Comparison of ENCODE assay signal across 30 cellular contexts in genomic region chr10:66565999-66566398, GRCh38.
"Had no signal": no experiment of that assay in that cellular context is flagged by ENCODE, and none has a peak within 500 bp of the region (broad histone marks: within the 10 kb centered on the region; RNA-seq: fewer than 3 reads in every experiment).

No MANE protein-coding gene starts in this region.

- H3K27ac ChIP-seq: ascending aorta, breast epithelium, cardiac muscle cell, coronary artery, dorsolateral prefrontal cortex, esophagus muscularis mucosa, foreskin keratinocyte, gastrocnemius medialis had no signal

- ATAC-seq: activated CD4-positive, alpha-beta T cell treated with anti-CD3 and anti-CD28 coated beads for 36 hours; activated CD8-positive, alpha-beta memory T cell treated with anti-CD3 and anti-CD28 coated beads, Interleukin-2, amount 10 ng/mL, durations not matched to agents 7 days and 5 days; activated CD8-positive, alpha-beta T cell treated with anti-CD3 and anti-CD28 coated beads, Interleukin-2, amount 10 ng/mL, durations not matched to agents 7 days and 5 days; activated naive CD4-positive, alpha-beta T cell treated with anti-CD3 and anti-CD28 coated beads, Interleukin-2, amount 50 U/mL, for 72 hours; activated T-cell treated with anti-CD3 and anti-CD28 coated beads, Interleukin-2, amount 50 U/mL, for 72 hours; foreskin keratinocyte; gastrocnemius medialis had no signal

- DNase-seq: activated CD4-positive, alpha-beta memory T cell treated with anti-CD3 and anti-CD28 coated beads for 36 hours; activated CD4-positive, alpha-beta T cell treated with anti-CD3 and anti-CD28 coated beads for 36 hours; activated CD4-positive, alpha-beta T cell treated with anti-CD3 and anti-CD28 coated beads, Interleukin-2, amount 10 ng/mL, durations not matched to agents 24 days and 14 days; activated CD4-positive, CD25-positive, alpha-beta regulatory T cell; activated CD4-positive, CD25-positive, alpha-beta regulatory T cell treated with anti-CD3 and anti-CD28 coated beads, Interleukin-2, amount 50 U/mL, for 72 hours; activated CD8-positive, alpha-beta memory T cell treated with anti-CD3 and anti-CD28 coated beads, Interleukin-2, amount 10 ng/mL, durations not matched to agents 7 days and 5 days; activated CD8-positive, alpha-beta memory T cell treated with anti-CD3 and anti-CD28 coated beads, Interleukin-2, amount 50 U/mL, for 4 hours; activated CD8-positive, alpha-beta T cell treated with anti-CD3 and anti-CD28 coated beads, Interleukin-2, amount 10 ng/mL, durations not matched to agents 7 days and 5 days; activated gamma-delta T cell; activated naive CD4-positive, alpha-beta T cell; activated naive CD4-positive, alpha-beta T cell treated with anti-CD3 and anti-CD28 coated beads, Interleukin-2, amount 10 ng/mL, durations not matched to agents 7 days and 5 days; activated naive CD8-positive, alpha-beta T cell treated with anti-CD3 and anti-CD28 coated beads, Interleukin-2, amount 10 ng/mL, durations not matched to agents 7 days and 5 days; activated T-cell treated with anti-CD3 and anti-CD28 coated beads, Interleukin-2, amount 50 U/mL, for 24 hours; activated T-cell treated with anti-CD3 and anti-CD28 coated beads, Interleukin-2, amount 50 U/mL, for 72 hours; dorsolateral prefrontal cortex; effector memory CD4-positive, alpha-beta T cell; endodermal cell; erythroblast; foreskin keratinocyte; gastrocnemius medialis; T-helper 2 cell had no signal

- H3K4me3 Mint-ChIP-seq: activated CD4-positive, alpha-beta memory T cell treated with anti-CD3 and anti-CD28 coated beads for 36 hours; activated CD4-positive, alpha-beta T cell treated with anti-CD3 and anti-CD28 coated beads for 36 hours; activated CD4-positive, alpha-beta T cell treated with anti-CD3 and anti-CD28 coated beads, Interleukin-2, amount 10 ng/mL, durations not matched to agents 24 days and 14 days; activated CD8-positive, alpha-beta memory T cell treated with anti-CD3 and anti-CD28 coated beads, Interleukin-2, amount 10 ng/mL, durations not matched to agents 7 days and 5 days; activated CD8-positive, alpha-beta T cell treated with anti-CD3 and anti-CD28 coated beads, Interleukin-2, amount 10 ng/mL, durations not matched to agents 7 days and 5 days; activated naive CD4-positive, alpha-beta T cell treated with anti-CD3 and anti-CD28 coated beads, Interleukin-2, amount 10 ng/mL, durations not matched to agents 7 days and 5 days; activated naive CD8-positive, alpha-beta T cell treated with anti-CD3 and anti-CD28 coated beads, Interleukin-2, amount 10 ng/mL, durations not matched to agents 7 days and 5 days; activated T-cell treated with anti-CD3 and anti-CD28 coated beads, Interleukin-2, amount 50 U/mL, for 24 hours; activated T-cell treated with anti-CD3 and anti-CD28 coated beads, Interleukin-2, amount 50 U/mL, for 72 hours; brain; central memory CD8-positive, alpha-beta T cell; dendritic cell treated with granulocyte-macrophage colony-stimulating factor and Interleukin-4, amounts not matched to agents 40 ng/mL and 50 ng/mL, for 4 days; endodermal cell had no signal

- H3K27ac Mint-ChIP-seq: activated CD4-positive, alpha-beta memory T cell treated with anti-CD3 and anti-CD28 coated beads for 36 hours; activated CD4-positive, alpha-beta T cell treated with anti-CD3 and anti-CD28 coated beads for 36 hours; activated CD4-positive, alpha-beta T cell treated with anti-CD3 and anti-CD28 coated beads, Interleukin-2, amount 10 ng/mL, durations not matched to agents 24 days and 14 days; activated CD8-positive, alpha-beta memory T cell treated with anti-CD3 and anti-CD28 coated beads, Interleukin-2, amount 10 ng/mL, durations not matched to agents 7 days and 5 days; activated CD8-positive, alpha-beta T cell treated with anti-CD3 and anti-CD28 coated beads, Interleukin-2, amount 10 ng/mL, durations not matched to agents 7 days and 5 days; activated naive CD4-positive, alpha-beta T cell treated with anti-CD3 and anti-CD28 coated beads, Interleukin-2, amount 10 ng/mL, durations not matched to agents 7 days and 5 days; activated naive CD4-positive, alpha-beta T cell treated with anti-CD3 and anti-CD28 coated beads, Interleukin-2, amount 50 U/mL, for 72 hours; activated naive CD8-positive, alpha-beta T cell treated with anti-CD3 and anti-CD28 coated beads, Interleukin-2, amount 10 ng/mL, durations not matched to agents 7 days and 5 days; activated T-cell treated with anti-CD3 and anti-CD28 coated beads, Interleukin-2, amount 50 U/mL, for 24 hours; activated T-cell treated with anti-CD3 and anti-CD28 coated beads, Interleukin-2, amount 50 U/mL, for 72 hours; brain; dendritic cell treated with granulocyte-macrophage colony-stimulating factor and Interleukin-4, amounts not matched to agents 40 ng/mL and 50 ng/mL, for 4 days; endodermal cell had no signal

- H3K4me1 Mint-ChIP-seq: activated CD4-positive, alpha-beta T cell treated with anti-CD3 and anti-CD28 coated beads for 36 hours; activated CD4-positive, alpha-beta T cell treated with anti-CD3 and anti-CD28 coated beads, Interleukin-2, amount 10 ng/mL, durations not matched to agents 24 days and 14 days; activated CD8-positive, alpha-beta memory T cell treated with anti-CD3 and anti-CD28 coated beads, Interleukin-2, amount 10 ng/mL, durations not matched to agents 7 days and 5 days; activated naive CD4-positive, alpha-beta T cell treated with anti-CD3 and anti-CD28 coated beads, Interleukin-2, amount 10 ng/mL, durations not matched to agents 7 days and 5 days; activated naive CD8-positive, alpha-beta T cell treated with anti-CD3 and anti-CD28 coated beads, Interleukin-2, amount 10 ng/mL, durations not matched to agents 7 days and 5 days; brain; central memory CD8-positive, alpha-beta T cell had no signal

- H3K27me3 Mint-ChIP-seq: activated CD4-positive, alpha-beta memory T cell treated with anti-CD3 and anti-CD28 coated beads for 36 hours; activated CD4-positive, alpha-beta T cell treated with anti-CD3 and anti-CD28 coated beads for 36 hours; activated CD4-positive, alpha-beta T cell treated with anti-CD3 and anti-CD28 coated beads, Interleukin-2, amount 10 ng/mL, durations not matched to agents 24 days and 14 days; activated CD8-positive, alpha-beta memory T cell treated with anti-CD3 and anti-CD28 coated beads, Interleukin-2, amount 10 ng/mL, durations not matched to agents 7 days and 5 days; activated naive CD4-positive, alpha-beta T cell treated with anti-CD3 and anti-CD28 coated beads, Interleukin-2, amount 10 ng/mL, durations not matched to agents 7 days and 5 days; activated naive CD8-positive, alpha-beta T cell treated with anti-CD3 and anti-CD28 coated beads, Interleukin-2, amount 10 ng/mL, durations not matched to agents 7 days and 5 days; activated T-cell treated with anti-CD3 and anti-CD28 coated beads, Interleukin-2, amount 50 U/mL, for 24 hours; central memory CD8-positive, alpha-beta T cell; dendritic cell treated with granulocyte-macrophage colony-stimulating factor and Interleukin-4, amounts not matched to agents 40 ng/mL and 50 ng/mL, for 4 days had no signal

- H3K9me3 Mint-ChIP-seq: activated CD4-positive, alpha-beta memory T cell treated with anti-CD3 and anti-CD28 coated beads for 36 hours; activated naive CD8-positive, alpha-beta T cell treated with anti-CD3 and anti-CD28 coated beads, Interleukin-2, amount 10 ng/mL, durations not matched to agents 7 days and 5 days; brain; dendritic cell treated with granulocyte-macrophage colony-stimulating factor and Interleukin-4, amounts not matched to agents 40 ng/mL and 50 ng/mL, for 4 days; endodermal cell had no signal

- H3K36me3 ChIP-seq: ascending aorta, breast epithelium, cardiac muscle cell, esophagus muscularis mucosa, gastrocnemius medialis had no signal

- H3K9me3 ChIP-seq: ascending aorta, breast epithelium, esophagus muscularis mucosa, gastrocnemius medialis had no signal

- H3K36me3 Mint-ChIP-seq: activated CD4-positive, alpha-beta memory T cell treated with anti-CD3 and anti-CD28 coated beads for 36 hours; activated CD8-positive, alpha-beta memory T cell treated with anti-CD3 and anti-CD28 coated beads, Interleukin-2, amount 10 ng/mL, durations not matched to agents 7 days and 5 days; activated naive CD4-positive, alpha-beta T cell treated with anti-CD3 and anti-CD28 coated beads, Interleukin-2, amount 10 ng/mL, durations not matched to agents 7 days and 5 days; activated naive CD4-positive, alpha-beta T cell treated with anti-CD3 and anti-CD28 coated beads, Interleukin-2, amount 50 U/mL, for 72 hours; activated naive CD8-positive, alpha-beta T cell treated with anti-CD3 and anti-CD28 coated beads, Interleukin-2, amount 10 ng/mL, durations not matched to agents 7 days and 5 days; brain had no signal

- H3K4me3 ChIP-seq: ascending aorta, breast epithelium, cardiac muscle cell, coronary artery, dorsolateral prefrontal cortex, esophagus muscularis mucosa, gastrocnemius medialis had no signal

- H3K27me3 ChIP-seq: ascending aorta, cardiac muscle cell, esophagus muscularis mucosa, gastrocnemius medialis had no signal

- H3K4me1 ChIP-seq: ascending aorta, breast epithelium, esophagus muscularis mucosa, foreskin keratinocyte, gastrocnemius medialis had no signal
